ENCODE assay signal across 8 cellular contexts in genomic region chr13:99307648-99308339, GRCh38. TPM values are rescaled to one million over a fixed set of nuclear protein-coding genes. Genes with fewer than 3 reads are reported as not detected.
A peak's percentile ranks its signal among the peaks of the same experiment; 100 is the strongest.
DNase-seq lines count a peak whose midpoint lies in the region; ATAC-seq, FAIRE-seq and TF ChIP-seq lines count a peak whose summit lies in the region.

No MANE protein-coding gene starts in this region.

- ATAC-seq in GM19043 (IDR thresholded peaks at IDR 0.05; ENCODE audit: low read depth, unreplicated experiment) (peak; percentile 32), HG03432 (IDR thresholded peaks at IDR 0.05; ENCODE audit: unreplicated experiment) (peak; percentile 57)
- ATAC-seq in effector memory CD8-positive, alpha-beta T cell (replicated peaks), result peak; percentile 52

- peaks cover 48 to 68% of the 10 kb centered on the region in 2 donors for H3K4me1 Mint-ChIP-seq in effector memory CD8-positive, alpha-beta T cell (ENCODE audit: low read depth in 2 of 2)

- H3K27ac ChIP-seq in parathyroid adenoma (peak overlapping the region; percentile 11), kidney (ENCODE audit: low read depth in 2 of 2, low read length in 2 of 2) (no peak overlapping the region)

- H3K9ac ChIP-seq in parathyroid adenoma (no peak overlapping the region), kidney (ENCODE audit: low read length in 2 of 2) (no peak overlapping the region)

- H3K27me3 ChIP-seq in parathyroid adenoma (ENCODE audit: control insufficient read depth, insufficient read depth, low read length), result no peaks in the 10 kb centered on the region

- no peak for FAIRE-seq in kidney (lab: Jason Lieb, UNC)

- H3K4me3 ChIP-seq in parathyroid adenoma (ENCODE audit: low read depth, low read length) (no peak overlapping the region), kidney (ENCODE audit: low read length in 2 of 2) (no peak overlapping the region)

- intact Hi-C loops in kidney (cut with DNase I), result no loop called here

- no peaks in the 10 kb centered on the region for H3K9me3 Mint-ChIP-seq in effector memory CD8-positive, alpha-beta T cell

- peak; percentile 11 to 42 (median 18) for DNase-seq in activated CD4-positive, CD25-positive, alpha-beta regulatory T cell (lab: John Stamatoyannopoulos, UW)
- DNase-seq in effector memory CD8-positive, alpha-beta T cell, result peak in 1 of 3 experiments; percentile 33
- DNase-seq in cerebellum (ENCODE audit: low spot score) (no peak), kidney (no peak), NCI-H2107 treated with DMSO at 0.1 percent for 48 hours (lab: John Stamatoyannopoulos, UW; ENCODE audit: unreplicated experiment) (no peak)

- H3K36me3 Mint-ChIP-seq in effector memory CD8-positive, alpha-beta T cell (ENCODE audit: insufficient read depth), result peaks cover 43% of the 10 kb centered on the region

- H3K4me1 ChIP-seq in parathyroid adenoma (no peaks in the 10 kb centered on the region), kidney (ENCODE audit: control insufficient read depth in 1 of 2, insufficient read depth in 1 of 2, low read depth in 1 of 2, low read length in 2 of 2) (peaks cover 0 to 4% of the 10 kb centered on the region in 2 donors)

- H3K4me3 Mint-ChIP-seq in effector memory CD8-positive, alpha-beta T cell, result peak overlapping the region; percentile 86 to 91

- H3K36me3 ChIP-seq in parathyroid adenoma (ENCODE audit: control insufficient read depth, insufficient read depth, low read length) (no peaks in the 10 kb centered on the region), kidney (ENCODE audit: control insufficient read depth in 1 of 2, insufficient read depth in 2 of 2, low read length in 2 of 2) (no peaks in the 10 kb centered on the region)

- TF ChIP-seq CTCF in parathyroid adenoma (IDR thresholded peaks at IDR 0.05) (no peak), kidney (IDR thresholded peaks at IDR 0.05; ENCODE audit: borderline replicate concordance, extremely low read depth, insufficient read depth) (no peak)

- H3K79me2 ChIP-seq in parathyroid adenoma, result no peaks in the 10 kb centered on the region

- H3K27me3 Mint-ChIP-seq in effector memory CD8-positive, alpha-beta T cell, result no peaks in the 10 kb centered on the region

- H3K27ac Mint-ChIP-seq in effector memory CD8-positive, alpha-beta T cell, result peak overlapping the region; percentile 91 to 95

- H3K9me3 ChIP-seq in parathyroid adenoma (ENCODE audit: control insufficient read depth, low read length) (no peaks in the 10 kb centered on the region), kidney (ENCODE audit: control insufficient read depth in 1 of 2, low read length in 2 of 2) (no peaks in the 10 kb centered on the region)

- H3K4me2 ChIP-seq in parathyroid adenoma (ENCODE audit: low read length), result no peak overlapping the region

- no peak overlapping the region for H2AFZ ChIP-seq in parathyroid adenoma

RNA-seq across cellular contexts. Expression of gene GPR183, which starts 0.6 kb away (rescaled TPM):
- 1.1 TPM for total RNA-seq in cerebellum
- 11.8 TPM for total RNA-seq in kidney
- polyA plus RNA-seq in kidney (ENCODE audit: insufficient read depth, low read depth, low replicate concordance), result 1.7 TPM

RNA-seq across cellular contexts. Expression of gene GPR18, which starts 49.6 kb away (rescaled TPM):
- total RNA-seq in cerebellum, result not detected
- total RNA-seq in kidney, result 0.88 TPM
- not detected for polyA plus RNA-seq in kidney (ENCODE audit: insufficient read depth, low read depth, low replicate concordance)

Comparison
In these comparisons a context has a peak if more than half of its experiments do, and no peak if none do; other contexts are left out.
1. DNase-seq: peak in activated CD4-positive, CD25-positive, alpha-beta regulatory T cell (4 of 4); none in cerebellum (single experiment), kidney (single experiment) and NCI-H2107 treated with DMSO at 0.1 percent for 48 hours (single experiment).
2. Peak in every context shown above with its lines, with median percentiles within 50 percentile points of each other: ATAC-seq.